In the genomic region with DNA sequence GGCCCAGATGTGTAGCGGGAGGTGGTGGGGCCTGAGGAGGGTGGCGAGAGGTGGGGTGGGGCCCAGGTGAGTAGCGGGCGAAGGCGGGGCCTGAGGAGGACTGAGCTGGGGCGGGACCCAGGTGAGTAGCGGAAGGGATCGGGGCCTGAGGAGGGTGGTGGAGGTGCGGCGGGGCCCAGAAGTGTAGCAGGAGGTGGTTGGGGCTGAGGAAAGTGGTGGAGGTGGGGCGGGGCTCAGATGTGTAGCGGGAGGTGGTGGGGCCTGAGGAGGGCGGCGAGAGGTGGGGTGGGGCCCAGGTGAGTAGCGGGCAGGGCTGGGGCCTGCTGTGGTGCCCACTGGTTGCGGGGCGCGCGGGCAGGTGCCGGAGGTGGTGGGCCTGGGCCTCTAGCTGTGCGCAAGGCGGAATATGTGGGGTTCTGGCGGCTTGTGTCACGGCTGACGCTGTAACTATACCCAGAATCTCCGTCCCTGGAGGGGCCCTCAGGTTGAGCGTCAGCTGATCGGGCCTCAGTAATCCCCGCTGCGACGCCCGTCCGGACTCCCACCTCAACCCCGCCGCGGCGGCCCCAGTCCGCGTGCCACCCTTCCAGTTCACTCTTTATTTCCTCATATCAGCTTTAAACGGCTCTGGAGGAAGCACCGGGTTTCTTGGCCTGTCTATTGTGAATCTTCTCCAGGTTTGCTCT, we compare ENCODE assay signal across 8 cellular contexts. TPM values are rescaled to one million over a fixed set of nuclear protein-coding genes. Genes with fewer than 3 reads are reported as not detected.
DNase-seq lines count a peak whose midpoint lies in the region; ATAC-seq and TF ChIP-seq lines count a peak whose summit lies in the region.

No MANE protein-coding gene starts in this region.

- H3K4me1 ChIP-seq in heart left ventricle (peaks cover 0 to 28% (median 15%) of the 10 kb centered on the region in 12 donors), prostate gland (replicated peaks) (no peaks in the 10 kb centered on the region)

- peaks cover 0 to 56% (median 45%) of the 10 kb centered on the region in 9 donors for H3K36me3 ChIP-seq in heart left ventricle
- no peaks in the 10 kb centered on the region for H3K36me3 ChIP-seq in prostate gland

- ATAC-seq in GM18907 (IDR thresholded peaks at IDR 0.05; ENCODE audit: unreplicated experiment), result peak; percentile 6
- ATAC-seq in heart left ventricle, result peak in 2 of 4 donors; percentile 0 to 3
- no peak for ATAC-seq in HG02870 (IDR thresholded peaks at IDR 0.05; ENCODE audit: unreplicated experiment)
- no peak for ATAC-seq in GM21717 (IDR thresholded peaks at IDR 0.05; ENCODE audit: unreplicated experiment)

- peaks cover 31% of the 10 kb centered on the region for H3K4me1 Mint-ChIP-seq in activated T-helper 2 cell treated with anti-CD3 and anti-CD28 coated beads, Interferon-gamma antibody, Interleukin-2, Interleukin-4, amounts not matched to agents 10 μg/mL and 5 μg/mL and 100 μg/mL, durations not matched to agents 14 hours and 24 hours and 36 hours (ENCODE audit: low read depth)

- TF ChIP-seq CTCF in HL-60 (IDR thresholded peaks at IDR 0.05; ENCODE audit: insufficient read depth, low read length) (no peak), heart left ventricle (IDR thresholded peaks at IDR 0.05) (no peak), prostate gland (IDR thresholded peaks at IDR 0.05) (no peak)

- DNase-seq in Ammon's horn (ENCODE audit: low spot score) (peak; percentile 43), HL-60 (ENCODE audit: low read depth in 1 of 2, low spot score in 1 of 2) (peak; percentile 26 to 61), heart left ventricle (peak in 1 of 5 donors; percentile 71), prostate gland (ENCODE audit: low spot score) (no peak)
- no peak for DNase-seq in activated T-helper 2 cell treated with anti-CD3 and anti-CD28 coated beads, Interferon-gamma antibody, Interleukin-2, Interleukin-4, amounts not matched to agents 10 μg/mL and 5 μg/mL and 100 μg/mL, durations not matched to agents 14 hours and 24 hours and 36 hours (ENCODE audit: low spot score)

- WGBS in heart left ventricle, 4 donors, result 4 to 5% (median 4%) methylated on average over 38 to 41 of the region's 41 CpGs
- under 1% methylated on average over 37 of the region's 41 CpGs for WGBS in prostate gland

- H3K4me3 ChIP-seq in HL-60 (replicated peaks; ENCODE audit: insufficient read depth, low read length) (peak overlapping the region; percentile 72), heart left ventricle (peak overlapping the region; percentile 33 to 95 (median 81)), prostate gland (peak overlapping the region; percentile 53 to 55)

- no peaks in the 10 kb centered on the region for H3K27me3 Mint-ChIP-seq in activated T-helper 2 cell treated with anti-CD3 and anti-CD28 coated beads, Interferon-gamma antibody, Interleukin-2, Interleukin-4, amounts not matched to agents 10 μg/mL and 5 μg/mL and 100 μg/mL, durations not matched to agents 14 hours and 24 hours and 36 hours (ENCODE audit: low read depth)

- H3K36me3 Mint-ChIP-seq in activated T-helper 2 cell treated with anti-CD3 and anti-CD28 coated beads, Interferon-gamma antibody, Interleukin-2, Interleukin-4, amounts not matched to agents 10 μg/mL and 5 μg/mL and 100 μg/mL, durations not matched to agents 14 hours and 24 hours and 36 hours (ENCODE audit: low read depth), result peaks cover 26% of the 10 kb centered on the region

- no peak for TF ChIP-seq POLR2A in heart left ventricle (IDR thresholded peaks at IDR 0.05)
- peak; percentile 74 for TF ChIP-seq POLR2A in prostate gland (IDR thresholded peaks at IDR 0.05)

- H3K4me3 Mint-ChIP-seq in activated T-helper 2 cell treated with anti-CD3 and anti-CD28 coated beads, Interferon-gamma antibody, Interleukin-2, Interleukin-4, amounts not matched to agents 10 μg/mL and 5 μg/mL and 100 μg/mL, durations not matched to agents 14 hours and 24 hours and 36 hours (ENCODE audit: low read depth), result peak overlapping the region; percentile 97

- H3K9me3 ChIP-seq in heart left ventricle, result no peaks in the 10 kb centered on the region
- H3K9me3 ChIP-seq in prostate gland, result no peaks in the 10 kb centered on the region

- H3K27ac Mint-ChIP-seq in activated T-helper 2 cell treated with anti-CD3 and anti-CD28 coated beads, Interferon-gamma antibody, Interleukin-2, Interleukin-4, amounts not matched to agents 10 μg/mL and 5 μg/mL and 100 μg/mL, durations not matched to agents 14 hours and 24 hours and 36 hours, result peak overlapping the region; percentile 65

- H3K9me3 Mint-ChIP-seq in activated T-helper 2 cell treated with anti-CD3 and anti-CD28 coated beads, Interferon-gamma antibody, Interleukin-2, Interleukin-4, amounts not matched to agents 10 μg/mL and 5 μg/mL and 100 μg/mL, durations not matched to agents 14 hours and 24 hours and 36 hours, result no peaks in the 10 kb centered on the region

- intact Hi-C loops in activated T-helper 2 cell treated with anti-CD3 and anti-CD28 coated beads, Interferon-gamma antibody, Interleukin-2, Interleukin-4, amounts not matched to agents 10 μg/mL and 5 μg/mL and 100 μg/mL, durations not matched to agents 14 hours and 24 hours and 36 hours (cut with micrococcal nuclease), result loop anchor here (1.0 kb wide), 3 partner anchors 7 to 150 kb away; a partner anchor contains a TSS
- intact Hi-C loops in heart left ventricle (cut with DNase I), result loop anchor here in 6 of 10 donors (1.0 to 10.0 kb wide), 6 partner anchors 30 to 252 kb away; a partner anchor contains a TSS
- intact Hi-C loops in prostate gland (cut with DNase I), result loop anchor here (2.0 kb wide), 1 partner anchor 150 kb away; a partner anchor contains a TSS

- peak overlapping the region; percentile 86 for H3K27ac ChIP-seq in HL-60 (replicated peaks)
- peak overlapping the region; percentile 42 to 94 (median 87) for H3K27ac ChIP-seq in heart left ventricle
- H3K27ac ChIP-seq in prostate gland, result peak overlapping the region; percentile 98

- no peaks in the 10 kb centered on the region for H3K27me3 ChIP-seq in HL-60 (ENCODE audit: insufficient read depth, poor library complexity, severe bottlenecking)
- H3K27me3 ChIP-seq in heart left ventricle, result no peaks in the 10 kb centered on the region
- no peaks in the 10 kb centered on the region for H3K27me3 ChIP-seq in prostate gland (replicated peaks; ENCODE audit: insufficient read depth)

RNA-seq across cellular contexts. Expression of a gene that starts 0.9 kb away (rescaled TPM):
- total RNA-seq in activated T-helper 2 cell treated with anti-CD3 and anti-CD28 coated beads, Interferon-gamma antibody, Interleukin-2, Interleukin-4, amounts not matched to agents 10 μg/mL and 5 μg/mL and 100 μg/mL, durations not matched to agents 14 hours and 24 hours and 36 hours, result 137 and 143 TPM in 2 replicates
- total RNA-seq in heart left ventricle, result 10 to 100 TPM; 49.7 to 89.6 (median 58.4) TPM
- 100 to 1,000 TPM in 1 of 2 donors, 10 to 100 TPM in 1; 37.4 to 121 TPM for polyA plus RNA-seq in heart left ventricle
- total RNA-seq in prostate gland, result 10 to 100 TPM; 78.9 to 79.3 TPM

RNA-seq across cellular contexts. Expression of a gene that starts 7.6 kb away (rescaled TPM):
- total RNA-seq in activated T-helper 2 cell treated with anti-CD3 and anti-CD28 coated beads, Interferon-gamma antibody, Interleukin-2, Interleukin-4, amounts not matched to agents 10 μg/mL and 5 μg/mL and 100 μg/mL, durations not matched to agents 14 hours and 24 hours and 36 hours, result 2.7 and 3.1 TPM in 2 replicates
- total RNA-seq in heart left ventricle (10 to 100 TPM in 4 of 9 donors, 1 to 10 TPM in 5; 4.7 to 21.8 (median 9.6) TPM), prostate gland (10 to 100 TPM; 16.2 to 26.2 TPM)
- 10 to 100 TPM; 15.4 to 23.3 TPM for polyA plus RNA-seq in heart left ventricle

RNA-seq across cellular contexts. Expression of a gene that starts 27.5 kb away (rescaled TPM):
- total RNA-seq in activated T-helper 2 cell treated with anti-CD3 and anti-CD28 coated beads, Interferon-gamma antibody, Interleukin-2, Interleukin-4, amounts not matched to agents 10 μg/mL and 5 μg/mL and 100 μg/mL, durations not matched to agents 14 hours and 24 hours and 36 hours, result 1.1 and 2.1 TPM in 2 replicates
- total RNA-seq in heart left ventricle (1 to 10 TPM; 1.4 to 7.6 (median 2.6) TPM), prostate gland (1 to 10 TPM; 8.5 to 8.6 TPM)
- 1 to 10 TPM; 1.9 to 4.7 TPM for polyA plus RNA-seq in heart left ventricle

RNA-seq across cellular contexts. Expression of a gene that starts 29.8 kb away (rescaled TPM):
- total RNA-seq in activated T-helper 2 cell treated with anti-CD3 and anti-CD28 coated beads, Interferon-gamma antibody, Interleukin-2, Interleukin-4, amounts not matched to agents 10 μg/mL and 5 μg/mL and 100 μg/mL, durations not matched to agents 14 hours and 24 hours and 36 hours, result 22.0 and 22.1 TPM in 2 replicates
- total RNA-seq in heart left ventricle (1 to 10 TPM; 4.9 to 9.8 (median 6.1) TPM), prostate gland (1 to 10 TPM; 6.3 to 7.2 TPM)
- polyA plus RNA-seq in heart left ventricle, result 1 to 10 TPM; 1.9 to 4.8 TPM

RNA-seq across cellular contexts. Expression of a gene that starts 46.1 kb away (rescaled TPM):
- 0.30 TPM in 1 of 2 replicates, not detected in the other for total RNA-seq in activated T-helper 2 cell treated with anti-CD3 and anti-CD28 coated beads, Interferon-gamma antibody, Interleukin-2, Interleukin-4, amounts not matched to agents 10 μg/mL and 5 μg/mL and 100 μg/mL, durations not matched to agents 14 hours and 24 hours and 36 hours
- total RNA-seq in heart left ventricle, result under 1 TPM in 5 of 9 donors, not detected in 4; 0.50 to 0.76 (median 0.59) TPM
- 1 to 10 TPM in 1 of 2 donors, under 1 TPM in 1; 0.14 to 2.1 TPM for polyA plus RNA-seq in heart left ventricle
- 10 to 100 TPM in 1 of 2 donors, not detected in 1; 16.9 TPM for total RNA-seq in prostate gland

Comparison
In these comparisons a context has a peak if more than half of its experiments do, and no peak if none do; other contexts are left out.
1. DNase-seq: peak in Ammon's horn (single experiment) and HL-60 (2 of 2); none in activated T-helper 2 cell treated with anti-CD3 and anti-CD28 coated beads, Interferon-gamma antibody, Interleukin-2, Interleukin-4, amounts not matched to agents 10 μg/mL and 5 μg/mL and 100 μg/mL, durations not matched to agents 14 hours and 24 hours and 36 hours (single experiment) and prostate gland (single experiment).
2. Peak in every context shown above with its lines, with median percentiles within 50 percentile points of each other: H3K27ac ChIP-seq and H3K4me3 ChIP-seq.